23 cellular contexts compared by ENCODE assay signal in the genomic region with DNA sequence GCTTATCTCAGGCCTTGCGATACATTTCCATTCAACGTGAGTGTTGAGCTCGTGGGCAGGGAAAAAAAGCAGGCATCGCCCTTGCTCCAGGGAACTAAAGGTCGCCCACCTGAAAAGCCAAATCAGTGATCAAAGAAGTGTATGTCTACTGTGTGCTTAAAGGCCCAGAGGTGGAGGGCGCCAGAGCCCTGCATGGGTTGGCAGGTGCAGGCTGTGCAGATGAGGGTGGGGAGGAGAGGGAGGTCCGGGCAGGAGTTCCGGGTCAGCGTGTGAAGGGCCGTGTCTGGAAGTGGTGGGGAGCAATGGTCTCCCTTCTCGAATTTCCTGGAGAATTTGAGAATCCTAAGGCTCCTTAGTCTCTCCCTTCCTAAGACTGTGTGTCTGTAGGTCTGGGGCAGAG.
"Had no signal": no experiment of that assay in that cellular context is flagged by ENCODE, and none has a peak within 500 bp of the region (broad histone marks: within the 10 kb centered on the region; RNA-seq: fewer than 3 reads in every experiment).

No MANE protein-coding gene starts in this region.

- H3K36me3 ChIP-seq: brain microvascular endothelial cell had no signal

- ATAC-seq: activated CD4-positive, alpha-beta T cell treated with anti-CD3 and anti-CD28 coated beads for 36 hours; activated T-helper 17 cell treated with anti-CD3 and anti-CD28 coated beads, Interleukin-2, amount 50 U/mL, for 72 hours; T-cell had no signal

- DNase-seq: activated CD4-positive, alpha-beta memory T cell treated with anti-CD3 and anti-CD28 coated beads, Interleukin-2, amount 10 ng/mL, durations not matched to agents 7 days and 5 days; activated CD4-positive, alpha-beta T cell treated with anti-CD3 and anti-CD28 coated beads for 36 hours; activated CD4-positive, alpha-beta T cell treated with anti-CD3 and anti-CD28 coated beads, Interleukin-2, amount 50 U/mL, for 1 hour; activated gamma-delta T cell; activated naive CD4-positive, alpha-beta T cell treated with anti-CD3 and anti-CD28 coated beads for 36 hours; activated naive CD8-positive, alpha-beta T cell treated with anti-CD3 and anti-CD28 coated beads for 36 hours; activated T-cell treated with anti-CD3 and anti-CD28 coated beads for 4 hours; activated T-cell treated with anti-CD3 and anti-CD28 coated beads, Interleukin-2, amount 50 U/mL, for 48 hours; brain microvascular endothelial cell; KG1; NCI-H1092 treated with DMSO at 0.1 percent for 48 hours; NCI-H1417 treated with DMSO at 0.1 percent for 48 hours; NCI-H1694; NCI-H2029; NCI-H510A treated with DMSO at 0.1 percent for 48 hours; NK-92 treated with Interleukin-12 subunit alpha and Interleukin-12 subunit beta, amount 100 ng/mL, for 24 hours; T-cell; T-helper 2 cell; T1000 had no signal

- FAIRE-seq: RCC 7860, TTC549 had no signal

- H3K4me1 Mint-ChIP-seq: activated CD4-positive, alpha-beta T cell treated with anti-CD3 and anti-CD28 coated beads for 36 hours; activated naive CD8-positive, alpha-beta T cell treated with anti-CD3 and anti-CD28 coated beads for 36 hours; activated T-helper 17 cell treated with anti-CD3 and anti-CD28 coated beads, Interleukin-2, amount 50 U/mL, for 72 hours had no signal

- H3K27ac ChIP-seq: brain microvascular endothelial cell, SK-N-MC had no signal

- H3K4me3 ChIP-seq: SK-N-MC had no signal

- H3K27ac Mint-ChIP-seq: activated CD4-positive, alpha-beta memory T cell treated with anti-CD3 and anti-CD28 coated beads, Interleukin-2, amount 10 ng/mL, durations not matched to agents 7 days and 5 days; activated CD4-positive, alpha-beta T cell treated with anti-CD3 and anti-CD28 coated beads for 36 hours; activated naive CD4-positive, alpha-beta T cell treated with anti-CD3 and anti-CD28 coated beads for 36 hours; activated naive CD8-positive, alpha-beta T cell treated with anti-CD3 and anti-CD28 coated beads for 36 hours; activated T-helper 17 cell treated with anti-CD3 and anti-CD28 coated beads, Interleukin-2, amount 50 U/mL, for 72 hours; T-cell had no signal

- H3K36me3 Mint-ChIP-seq: activated naive CD8-positive, alpha-beta T cell treated with anti-CD3 and anti-CD28 coated beads for 36 hours; T-cell had no signal

- H3K4me3 Mint-ChIP-seq: activated CD4-positive, alpha-beta memory T cell treated with anti-CD3 and anti-CD28 coated beads, Interleukin-2, amount 10 ng/mL, durations not matched to agents 7 days and 5 days; activated CD4-positive, alpha-beta T cell treated with anti-CD3 and anti-CD28 coated beads for 36 hours; activated naive CD4-positive, alpha-beta T cell treated with anti-CD3 and anti-CD28 coated beads for 36 hours; activated naive CD8-positive, alpha-beta T cell treated with anti-CD3 and anti-CD28 coated beads for 36 hours; activated T-helper 17 cell treated with anti-CD3 and anti-CD28 coated beads, Interleukin-2, amount 50 U/mL, for 72 hours; T-cell had no signal

- H3K27me3 ChIP-seq: brain microvascular endothelial cell had no signal

- H3K9me3 Mint-ChIP-seq: activated CD4-positive, alpha-beta memory T cell treated with anti-CD3 and anti-CD28 coated beads, Interleukin-2, amount 10 ng/mL, durations not matched to agents 7 days and 5 days; activated naive CD4-positive, alpha-beta T cell treated with anti-CD3 and anti-CD28 coated beads for 36 hours; activated naive CD8-positive, alpha-beta T cell treated with anti-CD3 and anti-CD28 coated beads for 36 hours; activated T-helper 17 cell treated with anti-CD3 and anti-CD28 coated beads, Interleukin-2, amount 50 U/mL, for 72 hours; T-cell had no signal
